In the genomic region with DNA sequence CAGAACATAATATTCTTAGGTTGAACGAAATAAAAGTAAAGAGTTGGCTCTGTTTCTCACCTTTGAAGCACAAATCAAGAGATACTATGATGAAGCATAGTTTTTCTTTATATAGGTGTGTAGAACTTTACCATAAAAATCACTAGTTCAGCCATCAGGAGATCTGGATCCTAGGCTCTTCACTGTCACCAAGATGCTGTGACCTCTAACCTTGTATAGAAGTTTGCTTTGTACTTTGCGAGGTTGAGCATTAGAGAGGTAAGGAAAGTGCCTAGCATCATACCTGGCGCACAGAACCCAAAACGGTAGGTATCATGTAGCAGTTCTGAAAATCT, we compare ENCODE assay signal across 1 cellular context.
TF ChIP-seq lines count a peak whose summit lies in the region.

No MANE protein-coding gene starts in this region.

TF ChIP-seq in K562, 482 proteins besides CTCF, POLR2A, EP300 and RAD21 (continued from another document):
- TF ChIP-seq, protein P1, sequence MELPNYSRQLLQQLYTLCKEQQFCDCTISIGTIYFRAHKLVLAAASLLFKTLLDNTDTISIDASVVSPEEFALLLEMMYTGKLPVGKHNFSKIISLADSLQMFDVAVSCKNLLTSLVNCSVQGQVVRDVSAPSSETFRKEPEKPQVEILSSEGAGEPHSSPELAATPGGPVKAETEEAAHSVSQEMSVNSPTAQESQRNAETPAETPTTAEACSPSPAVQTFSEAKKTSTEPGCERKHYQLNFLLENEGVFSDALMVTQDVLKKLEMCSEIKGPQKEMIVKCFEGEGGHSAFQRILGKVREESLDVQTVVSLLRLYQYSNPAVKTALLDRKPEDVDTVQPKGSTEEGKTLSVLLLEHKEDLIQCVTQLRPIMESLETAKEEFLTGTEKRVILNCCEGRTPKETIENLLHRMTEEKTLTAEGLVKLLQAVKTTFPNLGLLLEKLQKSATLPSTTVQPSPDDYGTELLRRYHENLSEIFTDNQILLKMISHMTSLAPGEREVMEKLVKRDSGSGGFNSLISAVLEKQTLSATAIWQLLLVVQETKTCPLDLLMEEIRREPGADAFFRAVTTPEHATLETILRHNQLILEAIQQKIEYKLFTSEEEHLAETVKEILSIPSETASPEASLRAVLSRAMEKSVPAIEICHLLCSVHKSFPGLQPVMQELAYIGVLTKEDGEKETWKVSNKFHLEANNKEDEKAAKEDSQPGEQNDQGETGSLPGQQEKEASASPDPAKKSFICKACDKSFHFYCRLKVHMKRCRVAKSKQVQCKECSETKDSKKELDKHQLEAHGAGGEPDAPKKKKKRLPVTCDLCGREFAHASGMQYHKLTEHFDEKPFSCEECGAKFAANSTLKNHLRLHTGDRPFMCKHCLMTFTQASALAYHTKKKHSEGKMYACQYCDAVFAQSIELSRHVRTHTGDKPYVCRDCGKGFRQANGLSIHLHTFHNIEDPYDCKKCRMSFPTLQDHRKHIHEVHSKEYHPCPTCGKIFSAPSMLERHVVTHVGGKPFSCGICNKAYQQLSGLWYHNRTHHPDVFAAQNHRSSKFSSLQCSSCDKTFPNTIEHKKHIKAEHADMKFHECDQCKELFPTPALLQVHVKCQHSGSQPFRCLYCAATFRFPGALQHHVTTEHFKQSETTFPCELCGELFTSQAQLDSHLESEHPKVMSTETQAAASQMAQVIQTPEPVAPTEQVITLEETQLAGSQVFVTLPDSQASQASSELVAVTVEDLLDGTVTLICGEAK (IDR thresholded peaks at IDR 0.05), result no peak
- TF ChIP-seq, protein P1 (CRISPR knock-in tag; IDR thresholded peaks at IDR 0.05), result no peak
- 0 out of 2 replicates have a peak, but pooled peaks have one; percentile 8 for TF ChIP-seq RNF219 (CRISPR knock-in tag; IDR thresholded peaks at IDR 0.05)
- TF ChIP-seq NR2C2 (CRISPR knock-in tag; IDR thresholded peaks at IDR 0.05), result 0 out of 2 replicates have a peak, but pooled peaks have one; percentile 17
- no peak for TF ChIP-seq NR2C2 (tag; IDR thresholded peaks at IDR 0.05)
- peak; percentile 74 for TF ChIP-seq NR2C1 (IDR thresholded peaks at IDR 0.05)
- no peak; the same call in 1 of the 2 replicates for TF ChIP-seq NR2C1 (tag; IDR thresholded peaks at IDR 0.05)
- no peak for TF ChIP-seq MCM7 (IDR thresholded peaks at IDR 0.05)
- TF ChIP-seq MECOM (CRISPR knock-in tag; IDR thresholded peaks at IDR 0.05), result no peak
- no peak for TF ChIP-seq ZNF444 (CRISPR knock-in tag; IDR thresholded peaks at IDR 0.05)
- TF ChIP-seq ZNF584 (CRISPR knock-in tag; IDR thresholded peaks at IDR 0.05; ENCODE audit: low read depth), result no peak
- no peak for TF ChIP-seq SRSF3 (IDR thresholded peaks at IDR 0.05; ENCODE audit: insufficient read depth, low read length)
- peak; percentile 60; the same call in 1 of the 2 replicates for TF ChIP-seq ELF2 (CRISPR knock-in tag; IDR thresholded peaks at IDR 0.05)
- TF ChIP-seq PHTF2 (CRISPR knock-in tag; IDR thresholded peaks at IDR 0.05), result no peak
